4 cellular contexts compared by ENCODE assay signal in genomic region chr1:51966559-51966958, GRCh38.
A peak's percentile ranks its signal among the peaks of the same experiment; 100 is the strongest.
TF ChIP-seq lines count a peak whose summit lies in the region.

No MANE protein-coding gene starts in this region.

TF ChIP-seq in SK-N-SH treated with all-trans-retinoic acid at 6 μM for 48 hours, 23 proteins besides CTCF, POLR2A, EP300 and RAD21:
- no peak for TF ChIP-seq ZC3H10 (CRISPR knock-in tag; IDR thresholded peaks at IDR 0.05)
- TF ChIP-seq TCF4 (CRISPR knock-in tag; IDR thresholded peaks at IDR 0.05; ENCODE audit: borderline replicate concordance), result 0 out of 2 replicates have a peak, but pooled peaks have one; percentile 14
- TF ChIP-seq ZFP30 (CRISPR knock-in tag; IDR thresholded peaks at IDR 0.05), result no peak
- no peak for TF ChIP-seq ZNF8 (CRISPR knock-in tag; IDR thresholded peaks at IDR 0.05)
- TF ChIP-seq PATZ1 (CRISPR knock-in tag; IDR thresholded peaks at IDR 0.05; ENCODE audit: borderline replicate concordance), result no peak

TF ChIP-seq in SK-N-SH, 30 proteins besides CTCF, POLR2A, EP300 and RAD21:
- TF ChIP-seq MAX (IDR thresholded peaks at IDR 0.05; ENCODE audit: low read depth) (no peak), ELF1 (IDR thresholded peaks at IDR 0.05) (no peak)

TF ChIP-seq in K562, 482 proteins besides CTCF, POLR2A, EP300 and RAD21 (continues in another document):
- peak; percentile 15; the same call in 1 of the 2 replicates for TF ChIP-seq RNF2 (IDR thresholded peaks at IDR 0.05)
- no peak for TF ChIP-seq ZBTB2 (IDR thresholded peaks at IDR 0.05)
- TF ChIP-seq GATAD2B (IDR thresholded peaks at IDR 0.05; ENCODE audit: borderline replicate concordance), result no peak
- no peak for TF ChIP-seq ZNF778 (CRISPR knock-in tag; IDR thresholded peaks at IDR 0.05)
- no peak; the same call in 1 of the 2 replicates for TF ChIP-seq JUND (IDR thresholded peaks at IDR 0.05; ENCODE audit: borderline replicate concordance, low read depth, low read length)
- TF ChIP-seq JUND (tag; IDR thresholded peaks at IDR 0.05; ENCODE audit: borderline replicate concordance, low read depth, low read length), result peak; percentile 24; the same call in 1 of the 3 replicates
- no peak for TF ChIP-seq ZNF764 (CRISPR knock-in tag; IDR thresholded peaks at IDR 0.05; ENCODE audit: low read depth)
- no peak for TF ChIP-seq ATF1 (CRISPR knock-in tag; IDR thresholded peaks at IDR 0.05)
- TF ChIP-seq ATF1 (tag; IDR thresholded peaks at IDR 0.05), result 0 out of 2 replicates have a peak, but pooled peaks have one; percentile 13
- TF ChIP-seq KLF16 (IDR thresholded peaks at IDR 0.05), result peak; percentile 75; the same call in 1 of the 2 replicates
- no peak for TF ChIP-seq CREB3 (tag; conservative IDR thresholded peaks at IDR 0.05; ENCODE audit: low read depth)
- no peak for TF ChIP-seq ASH1L (IDR thresholded peaks at IDR 0.05; ENCODE audit: borderline replicate concordance, low read depth, partially characterized antibody)
- TF ChIP-seq ERF (CRISPR knock-in tag; IDR thresholded peaks at IDR 0.05), result no peak
- peak in 1 of 2 experiments; percentile 78; a peak in 1 of 4 replicates for TF ChIP-seq HDAC1 (IDR thresholded peaks at IDR 0.05)
- no peak for TF ChIP-seq DDX20 (tag; IDR thresholded peaks at IDR 0.05; ENCODE audit: low read depth)
- no peak for TF ChIP-seq KAT8 (IDR thresholded peaks at IDR 0.05; ENCODE audit: low read depth)
- no peak for TF ChIP-seq ZNF561 (CRISPR knock-in tag; conservative IDR thresholded peaks at IDR 0.05)
- peak; percentile 40; the same call in 1 of the 2 replicates for TF ChIP-seq CBFA2T2 (conservative IDR thresholded peaks at IDR 0.05)
- TF ChIP-seq CTBP1 (IDR thresholded peaks at IDR 0.05; ENCODE audit: borderline replicate concordance), result peak; percentile 62
- TF ChIP-seq IRF1 (CRISPR knock-in tag; IDR thresholded peaks at IDR 0.05; ENCODE audit: borderline replicate concordance), result no peak
- no peak for TF ChIP-seq POLR2H (tag; IDR thresholded peaks at IDR 0.05; ENCODE audit: low read depth)
- TF ChIP-seq ZNF511 (CRISPR knock-in tag; IDR thresholded peaks at IDR 0.05), result no peak
- TF ChIP-seq MTF1 (CRISPR knock-in tag; IDR thresholded peaks at IDR 0.05; ENCODE audit: borderline replicate concordance), result no peak
- TF ChIP-seq ZNF347 (CRISPR knock-in tag; IDR thresholded peaks at IDR 0.05; ENCODE audit: low read depth), result no peak
- peak; percentile 62 for TF ChIP-seq TFAP4 (CRISPR knock-in tag; IDR thresholded peaks at IDR 0.05; ENCODE audit: borderline replicate concordance)
- no peak for TF ChIP-seq NFIX (CRISPR knock-in tag; IDR thresholded peaks at IDR 0.05; ENCODE audit: low read depth)
- TF ChIP-seq ZHX1 (conservative IDR thresholded peaks at IDR 0.05; ENCODE audit: low read length), result no peak

TF ChIP-seq in HepG2, 621 proteins besides CTCF, POLR2A, EP300 and RAD21:
- TF ChIP-seq JARID2 (CRISPR knock-in tag; IDR thresholded peaks at IDR 0.05; ENCODE audit: insufficient replicate concordance) (no peak), ZC3H4 (CRISPR knock-in tag; IDR thresholded peaks at IDR 0.05; ENCODE audit: borderline replicate concordance) (no peak), SMAD3 (CRISPR knock-in tag; IDR thresholded peaks at IDR 0.05) (no peak), SMAD9 (CRISPR knock-in tag; IDR thresholded peaks at IDR 0.05) (no peak), ZSCAN5A (CRISPR knock-in tag; IDR thresholded peaks at IDR 0.05; ENCODE audit: borderline replicate concordance) (no peak), TIGD3 (CRISPR knock-in tag; IDR thresholded peaks at IDR 0.05; ENCODE audit: borderline replicate concordance) (no peak), ZC3H13 (CRISPR knock-in tag; IDR thresholded peaks at IDR 0.05) (no peak), PAX8 (CRISPR knock-in tag; IDR thresholded peaks at IDR 0.05; ENCODE audit: borderline replicate concordance) (no peak), DRAP1 (CRISPR knock-in tag; IDR thresholded peaks at IDR 0.05) (no peak)
